Comparison of ENCODE assay signal across 33 cellular contexts in the genomic region with DNA sequence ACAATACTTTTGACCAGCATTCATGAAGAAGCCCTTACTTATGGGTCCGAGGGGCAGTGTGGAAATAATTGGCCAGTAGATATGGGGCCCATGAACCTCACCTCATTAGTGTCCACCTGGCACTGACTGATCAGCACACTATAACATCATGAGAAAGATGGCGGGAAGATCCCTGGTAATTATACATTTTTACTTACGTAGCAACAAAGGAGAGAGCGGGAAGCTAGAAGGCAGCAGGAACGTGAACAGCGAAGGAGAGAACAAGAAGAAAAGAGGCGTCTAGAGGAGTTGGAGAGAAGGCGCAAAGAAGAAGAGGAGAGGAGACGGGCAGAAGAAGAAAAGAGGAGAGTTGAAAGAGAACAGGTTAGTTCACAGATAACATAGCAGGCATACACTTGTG.
"Had no signal": no experiment of that assay in that cellular context is flagged by ENCODE, and none has a peak within 500 bp of the region (broad histone marks: within the 10 kb centered on the region; RNA-seq: fewer than 3 reads in every experiment).

No MANE protein-coding gene starts in this region.

- DNase-seq: activated B cell treated with CpG ODN at 0.5 μM for 24 hours; activated CD4-positive, alpha-beta memory T cell treated with anti-CD3 and anti-CD28 coated beads for 36 hours; activated CD4-positive, alpha-beta T cell treated with anti-CD3 and anti-CD28 coated beads for 1 hour; activated CD4-positive, alpha-beta T cell treated with anti-CD3 and anti-CD28 coated beads, Interleukin-2, amount 10 ng/mL, durations not matched to agents 24 days and 14 days; activated CD8-positive, alpha-beta memory T cell treated with anti-CD3 and anti-CD28 coated beads for 24 hours; activated gamma-delta T cell; activated naive CD4-positive, alpha-beta T cell treated with anti-CD3 and anti-CD28 coated beads, Interleukin-2, amount 10 ng/mL, durations not matched to agents 7 days and 5 days; activated naive CD8-positive, alpha-beta T cell treated with anti-CD3 and anti-CD28 coated beads, Interleukin-2, amount 50 U/mL, for 24 hours; activated T-cell treated with anti-CD3 and anti-CD28 coated beads, Interleukin-2, amount 50 U/mL, for 48 hours; amniotic stem cell; brain microvascular endothelial cell; cerebellar nuclear complex; MG63; MV-4-11; NCI-H1092 treated with DMSO at 0.1 percent for 48 hours; NCI-H1417 treated with DMSO at 0.1 percent for 48 hours; NCI-H1694; NCI-H2029; NCI-H2107; NCI-H2171 treated with DMSO at 0.1 percent for 48 hours; NCI-H226; NCI-H526; NCI-H82; OCI-M1; Peyer's patch; Right ventricle myocardium superior; SJCRH30; SW 1271 had no signal

- H3K27ac ChIP-seq: ascending aorta, brain microvascular endothelial cell, cardiac muscle cell, RWPE1, SJCRH30 had no signal

- H3K9me3 Mint-ChIP-seq: activated B cell treated with CpG ODN at 0.5 μM for 24 hours; activated CD4-positive, alpha-beta memory T cell treated with anti-CD3 and anti-CD28 coated beads for 36 hours; activated CD4-positive, alpha-beta T cell treated with anti-CD3 and anti-CD28 coated beads, Interleukin-2, amount 10 ng/mL, durations not matched to agents 24 days and 14 days; activated naive CD4-positive, alpha-beta T cell treated with anti-CD3 and anti-CD28 coated beads, Interleukin-2, amount 10 ng/mL, durations not matched to agents 7 days and 5 days; activated naive CD8-positive, alpha-beta T cell treated with anti-CD3 and anti-CD28 coated beads, Interleukin-2, amount 50 U/mL, for 24 hours; activated T-helper 17 cell treated with anti-CD3 and anti-CD28 coated beads, Interleukin-2, amount 50 U/mL, for 72 hours had no signal

- H3K27me3 Mint-ChIP-seq: activated B cell treated with CpG ODN at 0.5 μM for 24 hours; activated CD4-positive, alpha-beta memory T cell treated with anti-CD3 and anti-CD28 coated beads for 36 hours; activated CD4-positive, alpha-beta T cell treated with anti-CD3 and anti-CD28 coated beads, Interleukin-2, amount 10 ng/mL, durations not matched to agents 24 days and 14 days; activated naive CD4-positive, alpha-beta T cell treated with anti-CD3 and anti-CD28 coated beads, Interleukin-2, amount 10 ng/mL, durations not matched to agents 7 days and 5 days; activated naive CD8-positive, alpha-beta T cell treated with anti-CD3 and anti-CD28 coated beads, Interleukin-2, amount 50 U/mL, for 24 hours; activated T-helper 17 cell treated with anti-CD3 and anti-CD28 coated beads, Interleukin-2, amount 50 U/mL, for 72 hours had no signal

- H3K27me3 ChIP-seq: ascending aorta, brain microvascular endothelial cell, cardiac muscle cell, MG63, Peyer's patch, SJCRH30 had no signal

- H3K9me3 ChIP-seq: ascending aorta, MG63, Peyer's patch, SJCRH30 had no signal

- H3K4me3 ChIP-seq: ascending aorta, cardiac muscle cell, MG63, Peyer's patch, SJCRH30 had no signal

- H3K4me3 Mint-ChIP-seq: activated B cell treated with CpG ODN at 0.5 μM for 24 hours; activated CD4-positive, alpha-beta memory T cell treated with anti-CD3 and anti-CD28 coated beads for 36 hours; activated CD4-positive, alpha-beta T cell treated with anti-CD3 and anti-CD28 coated beads, Interleukin-2, amount 10 ng/mL, durations not matched to agents 24 days and 14 days; activated naive CD4-positive, alpha-beta T cell treated with anti-CD3 and anti-CD28 coated beads, Interleukin-2, amount 10 ng/mL, durations not matched to agents 7 days and 5 days; activated naive CD8-positive, alpha-beta T cell treated with anti-CD3 and anti-CD28 coated beads, Interleukin-2, amount 50 U/mL, for 24 hours; activated T-helper 17 cell treated with anti-CD3 and anti-CD28 coated beads, Interleukin-2, amount 50 U/mL, for 72 hours had no signal

- H3K4me1 Mint-ChIP-seq: activated B cell treated with CpG ODN at 0.5 μM for 24 hours had no signal

- ATAC-seq: activated naive CD8-positive, alpha-beta T cell treated with anti-CD3 and anti-CD28 coated beads, Interleukin-2, amount 50 U/mL, for 24 hours; activated T-helper 17 cell treated with anti-CD3 and anti-CD28 coated beads, Interleukin-2, amount 50 U/mL, for 72 hours; SK-N-SH treated with all-trans-retinoic acid at 6 μM for 48 hours had no signal

- H3K4me1 ChIP-seq: ascending aorta, Peyer's patch, SJCRH30 had no signal

- H3K27ac Mint-ChIP-seq: activated B cell treated with CpG ODN at 0.5 μM for 24 hours; activated CD4-positive, alpha-beta memory T cell treated with anti-CD3 and anti-CD28 coated beads for 36 hours; activated CD4-positive, alpha-beta T cell treated with anti-CD3 and anti-CD28 coated beads, Interleukin-2, amount 10 ng/mL, durations not matched to agents 24 days and 14 days; activated naive CD4-positive, alpha-beta T cell treated with anti-CD3 and anti-CD28 coated beads, Interleukin-2, amount 10 ng/mL, durations not matched to agents 7 days and 5 days; activated naive CD8-positive, alpha-beta T cell treated with anti-CD3 and anti-CD28 coated beads, Interleukin-2, amount 50 U/mL, for 24 hours; activated T-helper 17 cell treated with anti-CD3 and anti-CD28 coated beads, Interleukin-2, amount 50 U/mL, for 72 hours had no signal
